18 cellular contexts compared by ENCODE assay signal in genomic region chr3:117128133-117128532, GRCh38.
"Had no signal": no experiment of that assay in that cellular context is flagged by ENCODE, and none has a peak within 500 bp of the region (broad histone marks: within the 10 kb centered on the region; RNA-seq: fewer than 3 reads in every experiment).

No MANE protein-coding gene starts in this region.

- DNase-seq: KBM-7, MV-4-11, NCI-H1048, NCI-H1436, NCI-H187 treated with DMSO at 0.1 percent for 48 hours, NCI-H2029 treated with DMSO at 0.1 percent for 48 hours, NCI-H2171, NCI-H226, NCI-H446, NCI-H510A, NCI-H524 treated with DMSO at 0.1 percent for 48 hours, NCI-H774, Right ventricle myocardium superior, RPMI8226, SIG-M5, SW 1271, T-cell had no signal

- FAIRE-seq: RCC 7860 had no signal

- ATAC-seq: T-cell had no signal
